ENCODE assay signal across 8 cellular contexts in genomic region chr7:98283127-98283886, GRCh38. TPM values are rescaled to one million over a fixed set of nuclear protein-coding genes. Genes with fewer than 3 reads are reported as not detected.
DNase-seq lines count a peak whose midpoint lies in the region; ATAC-seq lines count a peak whose summit lies in the region.

No MANE protein-coding gene starts in this region.

- peaks cover 26% of the 10 kb centered on the region for H3K36me3 Mint-ChIP-seq in stimulated activated memory B cell treated with anti-CD40 and anti-IgM and Interleukin-4, amounts not matched to agents 10 μg/mL and 1 μg/mL and 100 μg/mL, for 72 hours

- peak overlapping the region; percentile 93 for H3K27ac Mint-ChIP-seq in stimulated activated memory B cell treated with anti-CD40 and anti-IgM and Interleukin-4, amounts not matched to agents 10 μg/mL and 1 μg/mL and 100 μg/mL, for 72 hours

- DNase-seq in Right ventricle myocardium superior (peak; percentile 67), Right ventricle myocardium inferior (ENCODE audit: missing footprints) (no peak), amniotic epithelial cell (ENCODE audit: low read depth) (peak; percentile 73), iris pigment epithelial cell (ENCODE audit: low read depth) (peak; percentile 80), DMS79 treated with DMSO at 0.1 percent for 48 hours (lab: John Stamatoyannopoulos, UW) (no peak), T-helper 9 cell (no peak), HuH-7 (ENCODE audit: low spot score) (no peak)

- no peaks in the 10 kb centered on the region for H3K27me3 Mint-ChIP-seq in stimulated activated memory B cell treated with anti-CD40 and anti-IgM and Interleukin-4, amounts not matched to agents 10 μg/mL and 1 μg/mL and 100 μg/mL, for 72 hours

- ATAC-seq in Right ventricle myocardium superior (ENCODE audit: poor library complexity) (peak; percentile 0), Right ventricle myocardium inferior (no peak)
- no peak for ATAC-seq in stimulated activated memory B cell treated with anti-CD40 and anti-IgM and Interleukin-4, amounts not matched to agents 10 μg/mL and 1 μg/mL and 100 μg/mL, for 72 hours

- peaks cover 46% of the 10 kb centered on the region for H3K4me1 Mint-ChIP-seq in stimulated activated memory B cell treated with anti-CD40 and anti-IgM and Interleukin-4, amounts not matched to agents 10 μg/mL and 1 μg/mL and 100 μg/mL, for 72 hours

- intact Hi-C loops in Right ventricle myocardium superior (cut with DNase I) (no loop called here), Right ventricle myocardium inferior (cut with DNase I) (loop anchor here (5.0 kb wide), 2 partner anchors 119 to 544 kb away; partner anchors contain the start of gene BAIAP2L1)

- H3K9me3 Mint-ChIP-seq in stimulated activated memory B cell treated with anti-CD40 and anti-IgM and Interleukin-4, amounts not matched to agents 10 μg/mL and 1 μg/mL and 100 μg/mL, for 72 hours, result no peaks in the 10 kb centered on the region

- peak overlapping the region; percentile 52 for H3K4me3 Mint-ChIP-seq in stimulated activated memory B cell treated with anti-CD40 and anti-IgM and Interleukin-4, amounts not matched to agents 10 μg/mL and 1 μg/mL and 100 μg/mL, for 72 hours

RNA-seq across cellular contexts. Expression of gene BRI3, which starts 1.8 kb away (rescaled TPM):
- total RNA-seq in Right ventricle myocardium superior, result 222 TPM
- 240 TPM for total RNA-seq in Right ventricle myocardium inferior

RNA-seq across cellular contexts. Expression of gene TECPR1, which starts 31.3 kb away (rescaled TPM):
- total RNA-seq in Right ventricle myocardium superior (16.1 TPM), Right ventricle myocardium inferior (20.9 TPM)

Comparison
In these comparisons a context has a peak if more than half of its experiments do, and no peak if none do; other contexts are left out.
1. DNase-seq: peak in Right ventricle myocardium superior (single experiment), amniotic epithelial cell (single experiment) and iris pigment epithelial cell (single experiment); none in Right ventricle myocardium inferior (single experiment), DMS79 treated with DMSO at 0.1 percent for 48 hours (single experiment), T-helper 9 cell (single experiment) and HuH-7 (single experiment).